In the genomic region with DNA sequence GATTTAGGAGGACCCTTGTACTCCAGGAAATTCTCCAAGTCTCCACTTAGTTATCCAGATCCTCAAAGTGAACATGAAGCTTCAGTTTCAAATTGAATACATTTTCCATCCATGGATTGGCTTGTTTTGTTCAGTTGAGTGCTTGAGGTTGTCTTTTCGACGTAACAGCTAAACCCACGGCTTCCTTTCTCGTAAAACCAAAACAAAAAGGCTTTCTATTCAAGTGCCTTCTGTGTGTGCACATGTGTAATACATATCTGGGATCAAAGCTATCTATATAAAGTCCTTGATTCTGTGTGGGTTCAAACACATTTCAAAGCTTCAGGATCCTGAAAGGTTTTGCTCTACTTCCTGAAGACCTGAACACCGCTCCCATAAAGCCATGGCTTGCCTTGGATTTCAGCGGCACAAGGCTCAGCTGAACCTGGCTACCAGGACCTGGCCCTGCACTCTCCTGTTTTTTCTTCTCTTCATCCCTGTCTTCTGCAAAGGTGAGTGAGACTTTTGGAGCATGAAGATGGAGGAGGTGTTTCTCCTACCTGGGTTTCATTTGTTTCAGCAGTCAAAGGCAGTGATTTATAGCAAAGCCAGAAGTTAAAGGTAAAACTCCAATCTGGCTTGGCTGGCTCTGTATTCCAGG, we compare ENCODE assay signal across 1 cellular context.
TF ChIP-seq lines count a peak whose summit lies in the region.

Gene CTLA4 (plus strand): TSS at position 211 of the 640 bp plus-strand sequence. CDS start 172 bp downstream, at position 383.

TF ChIP-seq in H1, 55 proteins besides CTCF, POLR2A, EP300 and RAD21:
- TF ChIP-seq SP2 (IDR thresholded peaks at IDR 0.05; ENCODE audit: low read length), result no peak
- TF ChIP-seq CEBPB (IDR thresholded peaks at IDR 0.05; ENCODE audit: low read depth, low read length), result no peak
- no peak for TF ChIP-seq SUZ12 (IDR thresholded peaks at IDR 0.05; ENCODE audit: low read length)
- TF ChIP-seq SIN3A (conservative IDR thresholded peaks at IDR 0.05 in 1 of 2, IDR thresholded peaks at IDR 0.05 in 1 of 2; ENCODE audit: low read depth in 1 of 2, low read length in 2 of 2), result no peak
- TF ChIP-seq TAF7 (optimal IDR thresholded peaks at IDR 0.05; ENCODE audit: borderline replicate concordance, low read depth, low read length), result no peak
- TF ChIP-seq TAF1 (IDR thresholded peaks at IDR 0.05; ENCODE audit: low read depth, low read length), result no peak
